Comparison of ENCODE assay signal across 1 cellular context in the genomic region with DNA sequence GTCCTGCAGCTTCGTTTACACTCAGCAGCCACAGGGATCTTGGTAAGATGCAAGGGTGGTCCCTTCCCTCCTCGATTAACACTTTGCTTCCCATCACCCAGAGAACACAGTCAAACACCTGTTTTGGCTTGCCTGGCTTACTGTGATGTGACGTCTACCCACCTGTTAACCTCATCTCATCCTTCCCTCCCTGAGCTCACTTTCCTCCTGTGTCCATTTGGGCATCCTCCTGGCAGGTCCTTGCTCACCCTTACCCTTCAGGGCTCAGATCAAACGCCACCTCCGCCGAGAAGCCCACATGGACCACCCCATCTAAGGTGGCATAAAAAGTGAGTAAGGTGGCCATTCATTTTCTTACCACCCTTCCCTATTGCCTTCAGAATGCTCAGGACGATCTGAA.
TF ChIP-seq lines count a peak whose summit lies in the region.

No MANE protein-coding gene starts in this region.

TF ChIP-seq in GM12878, 131 proteins besides CTCF, POLR2A, EP300 and RAD21:
- no peak for TF ChIP-seq SP1 (IDR thresholded peaks at IDR 0.05; ENCODE audit: low read depth, low read length)
- no peak for TF ChIP-seq HDAC6 (IDR thresholded peaks at IDR 0.05; ENCODE audit: unreplicated experiment)
- TF ChIP-seq, protein P1, sequence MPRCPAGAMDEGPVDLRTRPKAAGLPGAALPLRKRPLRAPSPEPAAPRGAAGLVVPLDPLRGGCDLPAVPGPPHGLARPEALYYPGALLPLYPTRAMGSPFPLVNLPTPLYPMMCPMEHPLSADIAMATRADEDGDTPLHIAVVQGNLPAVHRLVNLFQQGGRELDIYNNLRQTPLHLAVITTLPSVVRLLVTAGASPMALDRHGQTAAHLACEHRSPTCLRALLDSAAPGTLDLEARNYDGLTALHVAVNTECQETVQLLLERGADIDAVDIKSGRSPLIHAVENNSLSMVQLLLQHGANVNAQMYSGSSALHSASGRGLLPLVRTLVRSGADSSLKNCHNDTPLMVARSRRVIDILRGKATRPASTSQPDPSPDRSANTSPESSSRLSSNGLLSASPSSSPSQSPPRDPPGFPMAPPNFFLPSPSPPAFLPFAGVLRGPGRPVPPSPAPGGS (IDR thresholded peaks at IDR 0.05; ENCODE audit: borderline replicate concordance, insufficient read depth, low read depth, low read length, poor library complexity, severe bottlenecking) = no peak
- TF ChIP-seq, protein P2, sequence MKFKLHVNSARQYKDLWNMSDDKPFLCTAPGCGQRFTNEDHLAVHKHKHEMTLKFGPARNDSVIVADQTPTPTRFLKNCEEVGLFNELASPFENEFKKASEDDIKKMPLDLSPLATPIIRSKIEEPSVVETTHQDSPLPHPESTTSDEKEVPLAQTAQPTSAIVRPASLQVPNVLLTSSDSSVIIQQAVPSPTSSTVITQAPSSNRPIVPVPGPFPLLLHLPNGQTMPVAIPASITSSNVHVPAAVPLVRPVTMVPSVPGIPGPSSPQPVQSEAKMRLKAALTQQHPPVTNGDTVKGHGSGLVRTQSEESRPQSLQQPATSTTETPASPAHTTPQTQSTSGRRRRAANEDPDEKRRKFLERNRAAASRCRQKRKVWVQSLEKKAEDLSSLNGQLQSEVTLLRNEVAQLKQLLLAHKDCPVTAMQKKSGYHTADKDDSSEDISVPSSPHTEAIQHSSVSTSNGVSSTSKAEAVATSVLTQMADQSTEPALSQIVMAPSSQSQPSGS (IDR thresholded peaks at IDR 0.05; ENCODE audit: low read length) = no peak
- TF ChIP-seq, protein P3, sequence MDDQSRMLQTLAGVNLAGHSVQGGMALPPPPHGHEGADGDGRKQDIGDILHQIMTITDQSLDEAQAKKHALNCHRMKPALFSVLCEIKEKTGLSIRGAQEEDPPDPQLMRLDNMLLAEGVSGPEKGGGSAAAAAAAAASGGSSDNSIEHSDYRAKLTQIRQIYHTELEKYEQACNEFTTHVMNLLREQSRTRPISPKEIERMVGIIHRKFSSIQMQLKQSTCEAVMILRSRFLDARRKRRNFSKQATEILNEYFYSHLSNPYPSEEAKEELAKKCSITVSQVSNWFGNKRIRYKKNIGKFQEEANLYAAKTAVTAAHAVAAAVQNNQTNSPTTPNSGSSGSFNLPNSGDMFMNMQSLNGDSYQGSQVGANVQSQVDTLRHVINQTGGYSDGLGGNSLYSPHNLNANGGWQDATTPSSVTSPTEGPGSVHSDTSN (IDR thresholded peaks at IDR 0.05; ENCODE audit: insufficient replicate concordance, low read depth, low read length) = no peak
- TF ChIP-seq, protein P4, sequence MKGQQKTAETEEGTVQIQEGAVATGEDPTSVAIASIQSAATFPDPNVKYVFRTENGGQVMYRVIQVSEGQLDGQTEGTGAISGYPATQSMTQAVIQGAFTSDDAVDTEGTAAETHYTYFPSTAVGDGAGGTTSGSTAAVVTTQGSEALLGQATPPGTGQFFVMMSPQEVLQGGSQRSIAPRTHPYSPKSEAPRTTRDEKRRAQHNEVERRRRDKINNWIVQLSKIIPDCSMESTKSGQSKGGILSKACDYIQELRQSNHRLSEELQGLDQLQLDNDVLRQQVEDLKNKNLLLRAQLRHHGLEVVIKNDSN (IDR thresholded peaks at IDR 0.05; ENCODE audit: borderline replicate concordance, extremely low read length, insufficient read depth, low read depth, low read length) = no peak
- TF ChIP-seq TCF3 (IDR thresholded peaks at IDR 0.05; ENCODE audit: borderline replicate concordance, insufficient read depth, low read depth, low read length) = no peak
